ENCODE assay signal across 23 cellular contexts in the genomic region with DNA sequence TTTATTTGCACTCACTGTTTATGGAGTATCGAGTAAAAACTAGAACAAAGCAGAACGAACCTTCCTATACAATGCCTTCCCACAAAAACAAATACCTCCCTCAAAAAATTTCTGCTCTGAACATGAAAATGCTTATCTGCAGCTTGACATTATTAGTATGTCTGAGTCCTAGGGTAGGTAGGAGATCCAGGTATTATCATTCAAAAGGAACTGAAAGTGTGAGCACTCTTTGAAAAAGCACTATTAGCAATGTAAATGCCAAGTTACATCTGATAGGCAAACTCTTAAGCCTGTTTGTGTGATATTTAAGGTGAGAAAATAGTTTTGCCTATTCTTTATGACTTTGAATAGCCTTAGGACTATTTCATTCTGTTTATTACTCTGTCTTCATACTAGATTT. TPM values are rescaled to one million over a fixed set of nuclear protein-coding genes. Genes with fewer than 3 reads are reported as not detected.
DNase-seq lines count a peak whose midpoint lies in the region; ATAC-seq and TF ChIP-seq lines count a peak whose summit lies in the region.
"Had no signal": no experiment of that assay in that cellular context is flagged by ENCODE, and none has a peak within 500 bp of the region (broad histone marks: within the 10 kb centered on the region; RNA-seq: fewer than 3 reads in every experiment).

No MANE protein-coding gene starts in this region.

- peaks cover 18 to 23% of the 10 kb centered on the region in 2 experiments for H3K4me1 Mint-ChIP-seq in H9
- peaks cover 12% of the 10 kb centered on the region for H3K4me1 Mint-ChIP-seq in chondrocyte (ENCODE audit: low read depth)
- H3K4me1 Mint-ChIP-seq in nephron, result peaks cover 30% of the 10 kb centered on the region

- no peak overlapping the region for H2AK5ac ChIP-seq in H9 (ENCODE audit: insufficient read length, low read length)

- no peak for ATAC-seq in GM18873 (IDR thresholded peaks at IDR 0.05; ENCODE audit: low FRiP score, unreplicated experiment)
- ATAC-seq: HCT116, K562, PC-3, SK-N-SH treated with all-trans-retinoic acid at 6 μM for 48 hours had no signal

- WGBS in H9 (ENCODE audit: extremely low coverage, insufficient read length, low lambda C conversion rate), result no CpG with 5 or more reads among the region's 2 CpGs

- H3K9me3 Mint-ChIP-seq in H9 (peaks cover 0 to 3% of the 10 kb centered on the region in 2 experiments; a peak in 2 of 5 replicates), chondrocyte (ENCODE audit: low read depth) (no peaks in the 10 kb centered on the region), nephron (peaks cover 4% of the 10 kb centered on the region)
- H3K9me3 Mint-ChIP-seq: CD4-positive, CD25-positive, alpha-beta regulatory T cell had no signal

- no TSS peak for BruUV-seq in A673 (replicated peaks; lab: Mats Ljungman, UMichigan)

- CTCF ChIA-PET in A673 (lab: Charles Lee), result no interaction called here

- H4K8ac ChIP-seq in H9 (replicated peaks; ENCODE audit: insufficient read length, low read depth, low read length), result no peak overlapping the region

- POLR2A ChIA-PET in A673 (lab: Charles Lee; ENCODE audit: low non-redundant PET), result no interaction called here

- H3K9ac ChIP-seq in H9 (ENCODE audit: extremely low read depth, insufficient read length, low read length), result no peak overlapping the region
- H3K9ac ChIP-seq: BLaER1 had no signal

- peaks cover 0 to 9% (median 3%) of the 10 kb centered on the region in 3 experiments; a peak in 3 of 7 replicates for H3K36me3 Mint-ChIP-seq in H9 (ENCODE audit: insufficient read depth in 1 of 3, low read depth in 3 of 3)
- H3K36me3 Mint-ChIP-seq in chondrocyte (ENCODE audit: low read depth), result peaks cover 3% of the 10 kb centered on the region
- peaks cover 35% of the 10 kb centered on the region for H3K36me3 Mint-ChIP-seq in nephron (ENCODE audit: low read depth)

- no peak overlapping the region for H3K18ac ChIP-seq in H9 (ENCODE audit: insufficient read length, low read depth, low read length)

- H2BK5ac ChIP-seq in H9 (ENCODE audit: insufficient read length, low read length), result no peak overlapping the region

- H3K4me2 ChIP-seq in H9 (ENCODE audit: insufficient read depth, insufficient read length, low read length), result no peak overlapping the region
- H3K4me2 ChIP-seq: BLaER1 had no signal

- no peak overlapping the region for H3K56ac ChIP-seq in H9 (ENCODE audit: insufficient read length, low read depth, low read length)

- no peak overlapping the region for H4K91ac ChIP-seq in H9 (ENCODE audit: insufficient read length, low read depth, low read length)

- no peak for TF ChIP-seq CTCF in A673 (conservative IDR thresholded peaks at IDR 0.05; ENCODE audit: low read depth, low read length)
- no peak for TF ChIP-seq CTCF in H9 (conservative IDR thresholded peaks at IDR 0.05)
- TF ChIP-seq CTCF in chondrocyte (IDR thresholded peaks at IDR 0.05), result no peak
- no peak for TF ChIP-seq CTCF in nephron (IDR thresholded peaks at IDR 0.05; ENCODE audit: unreplicated experiment in 3 of 3)

- peak overlapping the region in 1 of 2 experiments; percentile 59; a peak in 3 of 5 replicates for H3K4me3 Mint-ChIP-seq in H9
- H3K4me3 Mint-ChIP-seq in chondrocyte (ENCODE audit: unreplicated experiment), result no peak overlapping the region
- no peak overlapping the region for H3K4me3 Mint-ChIP-seq in nephron
- H3K4me3 Mint-ChIP-seq: CD4-positive, CD25-positive, alpha-beta regulatory T cell had no signal

- H3K4me1 ChIP-seq in A673 (ENCODE audit: insufficient read depth, low read length, poor library complexity, severe bottlenecking) (no peaks in the 10 kb centered on the region), H9 (ENCODE audit: insufficient read depth, low read length) (no peaks in the 10 kb centered on the region; the same call in 1 of the 2 replicates)
- H3K4me1 ChIP-seq: BLaER1 had no signal

- H3K79me2 ChIP-seq in H9 (ENCODE audit: insufficient read depth, low read length), result no peaks in the 10 kb centered on the region

- no peak overlapping the region for H2BK20ac ChIP-seq in H9 (ENCODE audit: low read depth, low read length, poor library complexity, severe bottlenecking)

- H3K27ac Mint-ChIP-seq in H9 (peak overlapping the region; percentile 56 to 96 (median 85)), chondrocyte (ENCODE audit: unreplicated experiment) (peak overlapping the region; percentile 22), nephron (peak overlapping the region; percentile 33 to 78 (median 77))
- H3K27ac Mint-ChIP-seq: CD4-positive, CD25-positive, alpha-beta regulatory T cell had no signal

- H4K5ac ChIP-seq in H9 (ENCODE audit: insufficient read length, low read depth, low read length), result no peak overlapping the region

- H3K27me3 ChIP-seq in A673 (replicated peaks; ENCODE audit: insufficient read depth, low read depth, low read length, poor library complexity) (no peaks in the 10 kb centered on the region), H9 (ENCODE audit: insufficient read depth, low read length) (no peaks in the 10 kb centered on the region)
- H3K27me3 ChIP-seq: BLaER1 had no signal

- no peaks in the 10 kb centered on the region for H3K36me3 ChIP-seq in A673 (ENCODE audit: insufficient read depth, low read length, poor library complexity, severe bottlenecking)

- no peak overlapping the region for H2BK12ac ChIP-seq in H9 (ENCODE audit: insufficient read length, low read depth, low read length)

- H3K27me3 Mint-ChIP-seq in H9 (ENCODE audit: low read depth) (no peaks in the 10 kb centered on the region), chondrocyte (ENCODE audit: low read depth) (no peaks in the 10 kb centered on the region), nephron (ENCODE audit: low read depth) (no peaks in the 10 kb centered on the region)
- H3K27me3 Mint-ChIP-seq: CD4-positive, CD25-positive, alpha-beta regulatory T cell had no signal

- H3K4ac ChIP-seq in H9 (ENCODE audit: low read depth, low read length), result no peak overlapping the region

- H3K27ac ChIP-seq in A673 (ENCODE audit: low read depth, low read length, poor library complexity, severe bottlenecking) (peak overlapping the region; percentile 42), H9 (ENCODE audit: insufficient read length, low read depth, low read length) (no peak overlapping the region)
- H3K27ac ChIP-seq: BLaER1 had no signal

- no peaks in the 10 kb centered on the region for H3K23me2 ChIP-seq in H9 (ENCODE audit: insufficient read length, low read depth, low read length, poor library complexity, severe bottlenecking)

- H3K14ac ChIP-seq in H9 (ENCODE audit: insufficient read depth, low read length), result no peak overlapping the region

- no peak overlapping the region for H3K23ac ChIP-seq in H9 (ENCODE audit: insufficient read length, low read depth, low read length)

- H4K20me1 ChIP-seq in H9 (ENCODE audit: control insufficient read depth, insufficient read depth, insufficient read length), result no peaks in the 10 kb centered on the region

- H2BK15ac ChIP-seq in H9 (ENCODE audit: low read depth, low read length), result no peak overlapping the region

- H3K9me3 ChIP-seq in A673 (ENCODE audit: low read depth, low read length, poor library complexity, severe bottlenecking), result no peaks in the 10 kb centered on the region
- no peaks in the 10 kb centered on the region for H3K9me3 ChIP-seq in H9 (ENCODE audit: control insufficient read depth, low read depth, low read length)

- H2AFZ ChIP-seq in H9 (ENCODE audit: low read length), result no peak overlapping the region

- intact Hi-C loops in A673 (cut with micrococcal nuclease; ENCODE audit: unreplicated experiment), result no loop called here

- H3K4me3 ChIP-seq in A673 (ENCODE audit: low read depth, low read length, poor library complexity, severe bottlenecking), result no peak overlapping the region
- H3K4me3 ChIP-seq: BLaER1, K562 had no signal

- no peak overlapping the region for H2BK120ac ChIP-seq in H9 (ENCODE audit: low read depth, low read length, poor library complexity, severe bottlenecking)

- H3K79me1 ChIP-seq in H9 (ENCODE audit: insufficient read depth, low read depth, low read length, poor library complexity, severe bottlenecking), result peaks cover 3% of the 10 kb centered on the region

- no peak for DNase-seq in A673 (ENCODE audit: low spot score)
- no peak for DNase-seq in H9
- DNase-seq in chondrocyte (ENCODE audit: low spot score), result no peak
- DNase-seq in cerebellar nuclear complex (lab: John Stamatoyannopoulos, UW), result no peak
- no peak for DNase-seq in SKM-1 treated with dmso at 0.1 percent for 144 hours (lab: John Stamatoyannopoulos, UW; ENCODE audit: unreplicated experiment)
- no peak for DNase-seq in NCI-H446 treated with DMSO at 0.1 percent for 48 hours (lab: John Stamatoyannopoulos, UW)
- DNase-seq: CD4-positive, CD25-positive, alpha-beta regulatory T cell; DMS153; DND-41; Kasumi-1; MV-4-11; NCI-H1105; NCI-H1694; NCI-H2029 treated with DMSO at 0.1 percent for 48 hours; NCI-H2227 treated with DMSO at 0.1 percent for 48 hours; NCI-H510A treated with DMSO at 0.1 percent for 48 hours; PC-3 had no signal

- no peak overlapping the region for H3T11ph ChIP-seq in H9 (ENCODE audit: low read length)

RNA-seq across cellular contexts. Expression of a gene that starts 47.6 kb away (rescaled TPM):
- total RNA-seq in A673 (2021) (43.9 and 47.3 TPM in 2 replicates), H9 (2021) (11.0 and 11.5 TPM in 2 replicates), chondrocyte (20.2 to 20.7 TPM (median 20.3 TPM) in 3 replicates)

Comparison
In these comparisons a context has a peak if more than half of its experiments do, and no peak if none do; other contexts are left out.
1. H3K27ac Mint-ChIP-seq: peak in every context shown above with its lines; median percentile 85 in H9; 77 in nephron; 22 in chondrocyte.